ENCODE assay signal across 9 cellular contexts in the genomic region with DNA sequence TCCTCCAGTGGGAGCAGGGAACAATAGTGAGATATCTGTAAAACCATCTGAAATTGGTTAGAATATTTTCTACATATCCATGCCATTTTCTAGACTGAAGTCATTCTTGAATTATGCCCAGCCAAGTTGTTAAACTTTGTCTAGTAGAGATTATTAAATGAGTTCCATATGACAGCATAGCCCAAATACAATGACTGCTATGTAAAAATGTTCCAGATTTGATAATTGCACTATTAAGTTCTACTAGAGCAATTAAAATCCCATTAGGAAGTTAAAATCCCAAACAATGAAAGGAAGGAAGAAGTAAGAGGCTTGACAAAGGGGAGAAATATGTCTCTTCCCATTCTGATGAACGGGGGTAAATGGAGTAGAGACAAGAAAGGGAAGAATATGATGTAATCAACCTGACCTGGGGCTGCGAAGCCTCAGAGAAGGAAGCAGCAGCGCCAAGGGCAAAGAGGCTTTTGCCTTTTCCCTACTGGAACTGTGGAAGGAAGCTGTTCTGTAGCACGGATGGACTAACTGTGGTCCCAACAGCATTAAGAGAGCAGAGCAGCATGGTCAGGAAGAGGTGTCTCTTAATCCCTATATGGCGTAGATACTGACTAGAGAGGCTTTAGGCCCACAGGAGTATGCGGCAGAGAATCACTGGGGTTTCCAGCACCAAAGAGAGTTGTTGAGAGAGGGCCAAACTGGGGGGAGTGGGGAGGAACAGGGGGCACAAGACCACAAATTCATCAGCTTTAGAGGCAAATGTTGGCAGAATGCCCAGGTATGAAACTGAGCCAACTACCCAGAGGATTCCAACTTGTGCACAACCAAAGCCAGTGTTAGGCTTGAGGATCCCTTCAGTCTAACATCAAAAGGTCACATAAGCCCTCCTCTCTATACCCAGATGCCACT. TPM values are rescaled to one million over a fixed set of nuclear protein-coding genes. Genes with fewer than 3 reads are reported as not detected.
DNase-seq lines count a peak whose midpoint lies in the region; ATAC-seq, FAIRE-seq and TF ChIP-seq lines count a peak whose summit lies in the region.
"Had no signal": no experiment of that assay in that cellular context is flagged by ENCODE, and none has a peak within 500 bp of the region (broad histone marks: within the 10 kb centered on the region; RNA-seq: fewer than 3 reads in every experiment).

No MANE protein-coding gene starts in this region.

- H3K4me2 ChIP-seq in HepG2 (ENCODE audit: low read depth, low read length): no peak overlapping the region

- H3K27me3 ChIP-seq in right lobe of liver: no peaks in the 10 kb centered on the region
- H3K27me3 ChIP-seq in HepG2 (ENCODE audit: control insufficient read depth in 1 of 2, insufficient read depth in 2 of 2, low read length in 2 of 2): no peaks in the 10 kb centered on the region
- H3K27me3 ChIP-seq in foreskin keratinocyte: no peaks in the 10 kb centered on the region

- H3K9me3 ChIP-seq in right lobe of liver (no peaks in the 10 kb centered on the region), HepG2 (ENCODE audit: low read length) (no peaks in the 10 kb centered on the region)

- no peaks in the 10 kb centered on the region for H3K79me2 ChIP-seq in HepG2 (ENCODE audit: insufficient read depth, low read length)

- no peak for TF ChIP-seq POLR2A in right lobe of liver (IDR thresholded peaks at IDR 0.05)
- TF ChIP-seq POLR2A in HepG2 (IDR thresholded peaks at IDR 0.05; ENCODE audit: insufficient read depth in 1 of 2, low read depth in 2 of 2, low read length in 2 of 2): no peak

- no peak for TF ChIP-seq EP300 in HepG2 (IDR thresholded peaks at IDR 0.05; ENCODE audit: low read depth in 2 of 2, low read length in 2 of 2)
- TF ChIP-seq EP300 in HepG2 (CRISPR knock-in tag; IDR thresholded peaks at IDR 0.05; ENCODE audit: borderline replicate concordance): no peak

- CTCF ChIA-PET in HepG2 (lab: Yijun Ruan, JAX; ENCODE audit: low intra/inter-chr PET ratio, low total read pairs): no interaction called here
- CTCF ChIA-PET in activated CD4-positive, alpha-beta T cell treated with anti-CD3 and anti-CD28 coated beads for 36 hours (lab: Charles Lee): interaction anchor here (1.0 kb wide), 1 partner anchor 10 kb away, joined by 3 read pairs; no protein-coding TSS in a partner anchor

- H3K4me1 ChIP-seq in right lobe of liver (no peaks in the 10 kb centered on the region), HepG2 (ENCODE audit: insufficient read depth, low read length) (no peaks in the 10 kb centered on the region), foreskin keratinocyte (no peaks in the 10 kb centered on the region)

- H2AFZ ChIP-seq in HepG2 (ENCODE audit: low read length): no peak overlapping the region

- in situ Hi-C loops in HepG2 (cut with HindIII; ENCODE audit: extremely low pct_ligation_motif_present, low pct_unique_long_range_greater_than_20kb) (no loop called here), astrocyte of the spinal cord (cut with HindIII; ENCODE audit: low sequenced_read_pairs) (no loop called here)

- WGBS in right lobe of liver (ENCODE audit: insufficient coverage, low coverage, low lambda C conversion rate, missing lambda C conversion rate): 38% methylated on average over 2 of the region's 6 CpGs
- WGBS in HepG2 (ENCODE audit: low lambda C conversion rate): 98% methylated on average over 5 of the region's 6 CpGs

- H3K4me3 Mint-ChIP-seq in activated CD4-positive, alpha-beta T cell treated with anti-CD3 and anti-CD28 coated beads for 36 hours: no peak overlapping the region

- H3K27me3 Mint-ChIP-seq in activated CD4-positive, alpha-beta T cell treated with anti-CD3 and anti-CD28 coated beads for 36 hours: no peaks in the 10 kb centered on the region
- H3K27me3 Mint-ChIP-seq: CD4-positive, CD25-positive, alpha-beta regulatory T cell had no signal

- peaks cover 2% of the 10 kb centered on the region for H3K9me3 Mint-ChIP-seq in activated CD4-positive, alpha-beta T cell treated with anti-CD3 and anti-CD28 coated beads for 36 hours (ENCODE audit: low read depth)

- intact Hi-C loops in right lobe of liver (cut with DNase I): no loop called here
- intact Hi-C loops in HepG2 (cut with micrococcal nuclease; ENCODE audit: unreplicated experiment): no loop called here
- intact Hi-C loops in activated CD4-positive, alpha-beta T cell treated with anti-CD3 and anti-CD28 coated beads for 36 hours (cut with DNase I, micrococcal nuclease): no loop called here

- H3K4me1 Mint-ChIP-seq in activated CD4-positive, alpha-beta T cell treated with anti-CD3 and anti-CD28 coated beads for 36 hours: peaks cover 7% of the 10 kb centered on the region

- H3K36me3 Mint-ChIP-seq in activated CD4-positive, alpha-beta T cell treated with anti-CD3 and anti-CD28 coated beads for 36 hours (ENCODE audit: low read depth): peaks cover 12% of the 10 kb centered on the region

- POLR2A ChIA-PET in HepG2 (lab: Yijun Ruan, JAX): no interaction called here
- POLR2A ChIA-PET in activated CD4-positive, alpha-beta T cell treated with anti-CD3 and anti-CD28 coated beads for 36 hours (lab: Charles Lee): no interaction called here

- H3K4me3 ChIP-seq in right lobe of liver: no peak overlapping the region
- no peak overlapping the region for H3K4me3 ChIP-seq in HepG2 (replicated peaks in 1 of 3; ENCODE audit: insufficient read depth in 1 of 3, low read depth in 2 of 3, low read length in 3 of 3)
- H3K4me3 ChIP-seq in astrocyte of the spinal cord (ENCODE audit: low read depth, low read length): no peak overlapping the region

- no TSS peak for BruUV-seq in HepG2 (replicated peaks; lab: Mats Ljungman, UMichigan)

- H4K20me1 ChIP-seq in HepG2 (ENCODE audit: insufficient read depth, low read length): no peaks in the 10 kb centered on the region

- TF ChIP-seq RAD21 in HepG2 (CRISPR knock-in tag; IDR thresholded peaks at IDR 0.05): no peak

- H3K36me3 ChIP-seq in right lobe of liver (no peaks in the 10 kb centered on the region), HepG2 (replicated peaks in 1 of 2; ENCODE audit: control insufficient read depth in 1 of 2, insufficient read depth in 2 of 2, low read length in 2 of 2) (no peaks in the 10 kb centered on the region)

- H3K27ac ChIP-seq in right lobe of liver (peak overlapping the region in 1 of 3 donors; percentile 13), HepG2 (ENCODE audit: extremely low read length, insufficient read depth, low read length) (no peak overlapping the region), foreskin keratinocyte (no peak overlapping the region)

- DNase-seq in right lobe of liver (no peak), HepG2 (ENCODE audit: low spot score) (no peak), astrocyte of the spinal cord (ENCODE audit: low read depth, low spot score) (peak; percentile 82), left kidney (ENCODE audit: low read depth, low spot score) (peak; percentile 9), foreskin keratinocyte (no peak), NCI-H748 (lab: John Stamatoyannopoulos, UW; ENCODE audit: unreplicated experiment) (no peak)
- no peak for DNase-seq in activated CD4-positive, alpha-beta T cell treated with anti-CD3 and anti-CD28 coated beads for 36 hours
- DNase-seq: CD4-positive, CD25-positive, alpha-beta regulatory T cell had no signal

- peak; percentile 34 to 57 (median 52) for ATAC-seq in right lobe of liver
- no peak for ATAC-seq in HepG2
- ATAC-seq in foreskin keratinocyte: no peak
- no peak for ATAC-seq in activated CD4-positive, alpha-beta T cell treated with anti-CD3 and anti-CD28 coated beads for 36 hours
- no peak for ATAC-seq in HG03565 (IDR thresholded peaks at IDR 0.05; ENCODE audit: unreplicated experiment)

- H3K9ac ChIP-seq in HepG2 (ENCODE audit: insufficient read depth, low read depth, low read length): no peak overlapping the region

- TF ChIP-seq CTCF in right lobe of liver (IDR thresholded peaks at IDR 0.05) (no peak), HepG2 (CRISPR knock-in tag; IDR thresholded peaks at IDR 0.05) (no peak), astrocyte of the spinal cord (IDR thresholded peaks at IDR 0.05; ENCODE audit: low read depth, low read length) (no peak), foreskin keratinocyte (conservative IDR thresholded peaks at IDR 0.05) (no peak)

- no peak overlapping the region for H3K27ac Mint-ChIP-seq in activated CD4-positive, alpha-beta T cell treated with anti-CD3 and anti-CD28 coated beads for 36 hours

- FAIRE-seq in HepG2 (lab: Jason Lieb, UNC): no peak

RNA-seq across cellular contexts. Expression of gene RRP8, which starts 26.7 kb away (rescaled TPM):
- total RNA-seq in right lobe of liver (10 to 100 TPM; 11.3 to 17.1 (median 14.2) TPM), HepG2 (2016; rRNA removed; fragmentation: Illumina TruSeq; extraction: Trizol) (21.6 and 29.1 TPM in 2 replicates), foreskin keratinocyte (25.0 and 26.1 TPM in 2 replicates)
- total RNA-seq in HepG2 (2016; cell fraction: cytosol; rRNA removed; fragmentation: Illumina TruSeq; extraction: Trizol; ENCODE audit: low read depth): 3.8 and 5.1 TPM in 2 replicates
- 21.5 and 32.8 TPM in 2 replicates for total RNA-seq in HepG2 (2016; cell fraction: insoluble cytoplasmic fraction; rRNA removed; fragmentation: Illumina TruSeq; extraction: Trizol)
- total RNA-seq in HepG2 (2016; cell fraction: membrane; rRNA removed; fragmentation: Illumina TruSeq; extraction: Trizol): 9.7 and 11.5 TPM in 2 replicates
- 16.4 and 20.2 TPM in 2 replicates for total RNA-seq in HepG2 (2016; cell fraction: nucleus; rRNA removed; fragmentation: Illumina TruSeq; extraction: Trizol)
- polyA plus RNA-seq in HepG2 (2011; rRNA removed) (7.2 and 7.7 TPM in 2 replicates), foreskin keratinocyte (30.4 and 34.6 TPM in 2 replicates)
- polyA plus RNA-seq in HepG2 (2011; cell fraction: cytosol; rRNA removed): 4.3 and 4.5 TPM in 2 replicates
- polyA plus RNA-seq in HepG2 (2011; cell fraction: nucleus; rRNA removed): 6.7 and 8.1 TPM in 2 replicates
- polyA plus RNA-seq in HepG2 (2012): 9.2 and 11.7 TPM in 2 replicates
- 2.3 and 3.9 TPM in 2 replicates for polyA plus RNA-seq in HepG2 (2016; cell fraction: cytosol; fragmentation: Illumina TruSeq; extraction: Trizol; ENCODE audit: low read depth)
- 25.8 and 25.9 TPM in 2 replicates for polyA plus RNA-seq in HepG2 (2016; cell fraction: insoluble cytoplasmic fraction; fragmentation: Illumina TruSeq; extraction: Trizol; ENCODE audit: low read depth)
- polyA plus RNA-seq in HepG2 (2016; cell fraction: membrane; fragmentation: Illumina TruSeq; extraction: Trizol; ENCODE audit: low read depth): 5.2 and 6.2 TPM in 2 replicates
- polyA plus RNA-seq in HepG2 (2016; cell fraction: nucleus; fragmentation: Illumina TruSeq; extraction: Trizol; ENCODE audit: insufficient read depth, low read depth): 17.3 and 18.4 TPM in 2 replicates
- 9.9 and 22.6 TPM in 2 replicates for polyA minus RNA-seq in HepG2 (2011; rRNA and poly(A)+ RNA removed; ENCODE audit: low replicate concordance)
- polyA minus RNA-seq in HepG2 (2011; cell fraction: cytosol; rRNA and poly(A)+ RNA removed): 1.8 and 3.3 TPM in 2 replicates
- 19.1 and 22.3 TPM in 2 replicates for polyA minus RNA-seq in HepG2 (2011; cell fraction: nucleus; rRNA and poly(A)+ RNA removed)
- 10 to 100 TPM; 34.4 to 35.0 TPM for total RNA-seq in activated CD4-positive, alpha-beta T cell treated with anti-CD3 and anti-CD28 coated beads for 36 hours

RNA-seq across cellular contexts. Expression of gene ILK, which starts 26.9 kb away (rescaled TPM):
- total RNA-seq in right lobe of liver: 10 to 100 TPM; 33.4 to 79.9 (median 55.0) TPM
- total RNA-seq in HepG2 (2016; rRNA removed; fragmentation: Illumina TruSeq; extraction: Trizol): 70.3 and 78.1 TPM in 2 replicates
- total RNA-seq in HepG2 (2016; cell fraction: cytosol; rRNA removed; fragmentation: Illumina TruSeq; extraction: Trizol; ENCODE audit: low read depth): 16.4 and 17.1 TPM in 2 replicates
- total RNA-seq in HepG2 (2016; cell fraction: insoluble cytoplasmic fraction; rRNA removed; fragmentation: Illumina TruSeq; extraction: Trizol): 76.3 and 78.2 TPM in 2 replicates
- total RNA-seq in HepG2 (2016; cell fraction: membrane; rRNA removed; fragmentation: Illumina TruSeq; extraction: Trizol): 27.7 and 34.3 TPM in 2 replicates
- total RNA-seq in HepG2 (2016; cell fraction: nucleus; rRNA removed; fragmentation: Illumina TruSeq; extraction: Trizol): 37.1 and 41.4 TPM in 2 replicates
- polyA plus RNA-seq in HepG2 (2011; rRNA removed): 108 and 118 TPM in 2 replicates
- polyA plus RNA-seq in HepG2 (2011; cell fraction: cytosol; rRNA removed): 111 and 115 TPM in 2 replicates
- polyA plus RNA-seq in HepG2 (2011; cell fraction: nucleus; rRNA removed): 123 and 126 TPM in 2 replicates
- 51.2 and 60.5 TPM in 2 replicates for polyA plus RNA-seq in HepG2 (2012)
- 21.0 and 21.5 TPM in 2 replicates for polyA plus RNA-seq in HepG2 (2016; cell fraction: cytosol; fragmentation: Illumina TruSeq; extraction: Trizol; ENCODE audit: low read depth)
- polyA plus RNA-seq in HepG2 (2016; cell fraction: insoluble cytoplasmic fraction; fragmentation: Illumina TruSeq; extraction: Trizol; ENCODE audit: low read depth): 73.1 and 87.0 TPM in 2 replicates
- 25.9 and 28.0 TPM in 2 replicates for polyA plus RNA-seq in HepG2 (2016; cell fraction: membrane; fragmentation: Illumina TruSeq; extraction: Trizol; ENCODE audit: low read depth)
- 62.8 and 70.6 TPM in 2 replicates for polyA plus RNA-seq in HepG2 (2016; cell fraction: nucleus; fragmentation: Illumina TruSeq; extraction: Trizol; ENCODE audit: insufficient read depth, low read depth)
- 144 and 217 TPM in 2 replicates for polyA minus RNA-seq in HepG2 (2011; rRNA and poly(A)+ RNA removed; ENCODE audit: low replicate concordance)
- 53.4 and 54.9 TPM in 2 replicates for polyA minus RNA-seq in HepG2 (2011; cell fraction: cytosol; rRNA and poly(A)+ RNA removed)
- 55.0 and 72.9 TPM in 2 replicates for polyA minus RNA-seq in HepG2 (2011; cell fraction: nucleus; rRNA and poly(A)+ RNA removed)
- total RNA-seq in foreskin keratinocyte: 143 and 151 TPM in 2 replicates
- 143 and 150 TPM in 2 replicates for polyA plus RNA-seq in foreskin keratinocyte
- 10 to 100 TPM; 85.6 to 89.0 TPM for total RNA-seq in activated CD4-positive, alpha-beta T cell treated with anti-CD3 and anti-CD28 coated beads for 36 hours

RNA-seq across cellular contexts. Expression of gene TAF10, which starts 35.3 kb away (rescaled TPM):
- total RNA-seq in right lobe of liver (10 to 100 TPM; 47.3 to 81.9 (median 60.4) TPM), HepG2 (2016; rRNA removed; fragmentation: Illumina TruSeq; extraction: Trizol) (51.0 and 71.3 TPM in 2 replicates), foreskin keratinocyte (152 and 171 TPM in 2 replicates)
- 280 and 312 TPM in 2 replicates for total RNA-seq in HepG2 (2016; cell fraction: cytosol; rRNA removed; fragmentation: Illumina TruSeq; extraction: Trizol; ENCODE audit: low read depth)
- 37.8 and 65.8 TPM in 2 replicates for total RNA-seq in HepG2 (2016; cell fraction: insoluble cytoplasmic fraction; rRNA removed; fragmentation: Illumina TruSeq; extraction: Trizol)
- total RNA-seq in HepG2 (2016; cell fraction: membrane; rRNA removed; fragmentation: Illumina TruSeq; extraction: Trizol): 172 and 203 TPM in 2 replicates
- 23.9 and 34.5 TPM in 2 replicates for total RNA-seq in HepG2 (2016; cell fraction: nucleus; rRNA removed; fragmentation: Illumina TruSeq; extraction: Trizol)
- polyA plus RNA-seq in HepG2 (2011; rRNA removed) (134 and 142 TPM in 2 replicates), foreskin keratinocyte (195 and 218 TPM in 2 replicates)
- 64.4 and 94.2 TPM in 2 replicates for polyA plus RNA-seq in HepG2 (2011; cell fraction: cytosol; rRNA removed)
- 76.4 and 83.1 TPM in 2 replicates for polyA plus RNA-seq in HepG2 (2011; cell fraction: nucleus; rRNA removed)
- polyA plus RNA-seq in HepG2 (2012): 79.6 and 103 TPM in 2 replicates
- 614 TPM in 2 replicates for polyA plus RNA-seq in HepG2 (2016; cell fraction: cytosol; fragmentation: Illumina TruSeq; extraction: Trizol; ENCODE audit: low read depth)
- polyA plus RNA-seq in HepG2 (2016; cell fraction: insoluble cytoplasmic fraction; fragmentation: Illumina TruSeq; extraction: Trizol; ENCODE audit: low read depth): 76.0 and 96.8 TPM in 2 replicates
- 335 TPM in 2 replicates for polyA plus RNA-seq in HepG2 (2016; cell fraction: membrane; fragmentation: Illumina TruSeq; extraction: Trizol; ENCODE audit: low read depth)
- 91.8 and 94.6 TPM in 2 replicates for polyA plus RNA-seq in HepG2 (2016; cell fraction: nucleus; fragmentation: Illumina TruSeq; extraction: Trizol; ENCODE audit: insufficient read depth, low read depth)
- 60.8 and 157 TPM in 2 replicates for polyA minus RNA-seq in HepG2 (2011; rRNA and poly(A)+ RNA removed; ENCODE audit: low replicate concordance)
- polyA minus RNA-seq in HepG2 (2011; cell fraction: cytosol; rRNA and poly(A)+ RNA removed): 21.5 and 21.7 TPM in 2 replicates
- polyA minus RNA-seq in HepG2 (2011; cell fraction: nucleus; rRNA and poly(A)+ RNA removed): 13.3 and 17.4 TPM in 2 replicates
- total RNA-seq in activated CD4-positive, alpha-beta T cell treated with anti-CD3 and anti-CD28 coated beads for 36 hours: 100 to 1,000 TPM; 133 to 152 TPM

RNA-seq across cellular contexts. Expression of gene TPP1, which starts 42.5 kb away (rescaled TPM):
- total RNA-seq in right lobe of liver: 100 to 1,000 TPM in 2 of 6 experiments, 10 to 100 TPM in 4; 62.5 to 159 (median 81.0) TPM
- total RNA-seq in HepG2 (2016; rRNA removed; fragmentation: Illumina TruSeq; extraction: Trizol): 13.9 and 14.4 TPM in 2 replicates
- 2.0 and 2.1 TPM in 2 replicates for total RNA-seq in HepG2 (2016; cell fraction: cytosol; rRNA removed; fragmentation: Illumina TruSeq; extraction: Trizol; ENCODE audit: low read depth)
- 12.7 and 19.0 TPM in 2 replicates for total RNA-seq in HepG2 (2016; cell fraction: insoluble cytoplasmic fraction; rRNA removed; fragmentation: Illumina TruSeq; extraction: Trizol)
- total RNA-seq in HepG2 (2016; cell fraction: membrane; rRNA removed; fragmentation: Illumina TruSeq; extraction: Trizol): 5.1 and 5.7 TPM in 2 replicates
- total RNA-seq in HepG2 (2016; cell fraction: nucleus; rRNA removed; fragmentation: Illumina TruSeq; extraction: Trizol): 44.6 and 53.2 TPM in 2 replicates
- polyA plus RNA-seq in HepG2 (2011; rRNA removed): 74.6 and 75.4 TPM in 2 replicates
- polyA plus RNA-seq in HepG2 (2011; cell fraction: cytosol; rRNA removed): 41.2 and 69.0 TPM in 2 replicates
- polyA plus RNA-seq in HepG2 (2011; cell fraction: nucleus; rRNA removed): 130 and 133 TPM in 2 replicates
- 67.2 and 75.4 TPM in 2 replicates for polyA plus RNA-seq in HepG2 (2012)
- polyA plus RNA-seq in HepG2 (2016; cell fraction: cytosol; fragmentation: Illumina TruSeq; extraction: Trizol; ENCODE audit: low read depth): 3.2 and 3.3 TPM in 2 replicates
- polyA plus RNA-seq in HepG2 (2016; cell fraction: insoluble cytoplasmic fraction; fragmentation: Illumina TruSeq; extraction: Trizol; ENCODE audit: low read depth): 19.2 and 28.8 TPM in 2 replicates
- 6.8 and 8.7 TPM in 2 replicates for polyA plus RNA-seq in HepG2 (2016; cell fraction: membrane; fragmentation: Illumina TruSeq; extraction: Trizol; ENCODE audit: low read depth)
- 86.0 and 89.1 TPM in 2 replicates for polyA plus RNA-seq in HepG2 (2016; cell fraction: nucleus; fragmentation: Illumina TruSeq; extraction: Trizol; ENCODE audit: insufficient read depth, low read depth)
- 99.1 and 146 TPM in 2 replicates for polyA minus RNA-seq in HepG2 (2011; rRNA and poly(A)+ RNA removed; ENCODE audit: low replicate concordance)
- 64.9 and 85.0 TPM in 2 replicates for polyA minus RNA-seq in HepG2 (2011; cell fraction: cytosol; rRNA and poly(A)+ RNA removed)
- polyA minus RNA-seq in HepG2 (2011; cell fraction: nucleus; rRNA and poly(A)+ RNA removed): 36.2 and 41.0 TPM in 2 replicates
- total RNA-seq in foreskin keratinocyte: 36.3 and 43.3 TPM in 2 replicates
- polyA plus RNA-seq in foreskin keratinocyte: 33.0 and 33.1 TPM in 2 replicates
- total RNA-seq in activated CD4-positive, alpha-beta T cell treated with anti-CD3 and anti-CD28 coated beads for 36 hours: 10 to 100 TPM; 38.1 to 47.9 TPM

Comparison
In these comparisons a context has a peak if more than half of its experiments do, and no peak if none do; other contexts are left out.
1. ATAC-seq: peak in right lobe of liver (4 of 4); none in HepG2 (single experiment), foreskin keratinocyte (single experiment), activated CD4-positive, alpha-beta T cell treated with anti-CD3 and anti-CD28 coated beads for 36 hours (single experiment) and HG03565 (single experiment).
2. DNase-seq: peak in astrocyte of the spinal cord (single experiment) and left kidney (single experiment); none in right lobe of liver (0 of 3), HepG2 (single experiment), foreskin keratinocyte (0 of 2), activated CD4-positive, alpha-beta T cell treated with anti-CD3 and anti-CD28 coated beads for 36 hours (single experiment) and NCI-H748 (single experiment).